ENCODE assay signal across 19 cellular contexts in the genomic region with DNA sequence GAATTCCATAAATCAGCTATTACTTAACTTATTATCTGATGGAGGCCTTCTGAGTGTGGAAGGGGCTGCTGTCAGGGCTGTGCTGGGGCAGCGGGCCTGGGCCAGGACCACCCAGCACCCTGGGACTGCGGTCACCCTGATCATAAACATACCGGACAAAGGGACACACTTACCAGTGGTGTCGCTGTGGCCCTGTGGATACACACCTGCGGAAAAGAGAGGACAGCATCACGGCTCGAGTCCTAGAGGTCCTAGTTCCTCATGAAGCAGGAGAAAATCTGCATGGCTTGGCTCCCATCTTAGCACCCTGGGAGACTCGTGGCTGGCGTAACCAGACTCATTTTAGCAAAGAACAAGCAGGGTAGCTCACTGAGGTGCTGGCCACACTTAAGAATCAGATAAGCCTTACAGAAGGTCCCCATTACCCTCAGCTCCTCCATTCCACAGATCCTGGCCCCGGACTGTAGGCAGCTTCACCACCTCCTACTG. TPM values are rescaled to one million over a fixed set of nuclear protein-coding genes. Genes with fewer than 3 reads are reported as not detected.
DNase-seq lines count a peak whose midpoint lies in the region; ATAC-seq and TF ChIP-seq lines count a peak whose summit lies in the region.
"Had no signal": no experiment of that assay in that cellular context is flagged by ENCODE, and none has a peak within 500 bp of the region (broad histone marks: within the 10 kb centered on the region; RNA-seq: fewer than 3 reads in every experiment).

No MANE protein-coding gene starts in this region.

- no peaks in the 10 kb centered on the region for H4K20me1 ChIP-seq in PC-9 (ENCODE audit: insufficient read depth)

- POLR2A ChIA-PET in PC-9 (lab: Charles Lee; ENCODE audit: unreplicated experiment): interaction anchor here (1.0 kb wide), 1 partner anchor 12 kb away, joined by 3 read pairs; no protein-coding TSS in a partner anchor

- no peaks in the 10 kb centered on the region for H3K27me3 ChIP-seq in H7 (ENCODE audit: control insufficient read depth, insufficient read depth, low read length)
- no peaks in the 10 kb centered on the region for H3K27me3 ChIP-seq in PC-9 (ENCODE audit: insufficient read depth, low read depth)

- no peaks in the 10 kb centered on the region for H3K4me1 Mint-ChIP-seq in activated naive CD8-positive, alpha-beta T cell treated with anti-CD3 and anti-CD28 coated beads, Interleukin-2, amount 50 U/mL, for 24 hours
- no peaks in the 10 kb centered on the region for H3K4me1 Mint-ChIP-seq in stimulated activated naive B cell treated with anti-CD40 and anti-IgM and Interleukin-4, amounts not matched to agents 10 μg/mL and 1 μg/mL and 100 μg/mL, for 72 hours
- H3K4me1 Mint-ChIP-seq: CD14-positive monocyte had no signal

- H3K9me3 ChIP-seq in PC-9 (ENCODE audit: insufficient read depth, low read depth): no peaks in the 10 kb centered on the region

- BruUV-seq in PC-9 (replicated peaks; lab: Mats Ljungman, UMichigan): no TSS peak

- intact Hi-C loops in PC-9 (cut with micrococcal nuclease; ENCODE audit: unreplicated experiment) (loop anchor here (2.0 kb wide), 1 partner anchor 17 kb away; the partner anchor contains the start of gene IL15RA), posterior vena cava (cut with DNase I) (no loop called here)

- H3K36me3 ChIP-seq in H7 (replicated peaks; ENCODE audit: control insufficient read depth, insufficient read depth, low read length) (no peaks in the 10 kb centered on the region), PC-9 (ENCODE audit: low read depth) (no peaks in the 10 kb centered on the region)

- H3K79me2 ChIP-seq in PC-9 (ENCODE audit: low read depth): no peaks in the 10 kb centered on the region

- peaks cover 6% of the 10 kb centered on the region; the same call in 1 of the 2 replicates for H3F3A ChIP-seq in PC-9 (ENCODE audit: insufficient read depth, low read depth)

- no peak for TF ChIP-seq CTCF in PC-9 (conservative IDR thresholded peaks at IDR 0.05)

- H3K4me3 ChIP-seq in H7 (ENCODE audit: insufficient read depth, low read depth, low read length): no peak overlapping the region
- no peak overlapping the region for H3K4me3 ChIP-seq in PC-9
- H3K4me3 ChIP-seq: GM23248 had no signal

- H3K9me2 ChIP-seq in PC-9 (ENCODE audit: insufficient read depth): no peaks in the 10 kb centered on the region

- no peaks in the 10 kb centered on the region for H3K27me3 Mint-ChIP-seq in activated naive CD8-positive, alpha-beta T cell treated with anti-CD3 and anti-CD28 coated beads, Interleukin-2, amount 50 U/mL, for 24 hours
- H3K27me3 Mint-ChIP-seq in stimulated activated naive B cell treated with anti-CD40 and anti-IgM and Interleukin-4, amounts not matched to agents 10 μg/mL and 1 μg/mL and 100 μg/mL, for 72 hours: no peaks in the 10 kb centered on the region

- H3K27ac ChIP-seq in PC-9: peak overlapping the region; percentile 78
- H3K27ac ChIP-seq: GM23248 had no signal

- no peak overlapping the region for H3K4me2 ChIP-seq in PC-9

- no peak overlapping the region for H3K4me3 Mint-ChIP-seq in activated naive CD8-positive, alpha-beta T cell treated with anti-CD3 and anti-CD28 coated beads, Interleukin-2, amount 50 U/mL, for 24 hours
- no peak overlapping the region for H3K4me3 Mint-ChIP-seq in stimulated activated naive B cell treated with anti-CD40 and anti-IgM and Interleukin-4, amounts not matched to agents 10 μg/mL and 1 μg/mL and 100 μg/mL, for 72 hours
- H3K4me3 Mint-ChIP-seq: CD14-positive monocyte had no signal

- H2AFZ ChIP-seq in PC-9: no peak overlapping the region
- H2AFZ ChIP-seq: GM23248 had no signal

- DNase-seq in H7 (peak; percentile 30), PC-9 (no peak), islet precursor cell (peak; percentile 42), posterior vena cava (ENCODE audit: low spot score) (peak; percentile 48), DMS79 (lab: John Stamatoyannopoulos, UW) (no peak)
- DNase-seq in activated naive CD8-positive, alpha-beta T cell treated with anti-CD3 and anti-CD28 coated beads, Interleukin-2, amount 50 U/mL, for 24 hours: no peak
- no peak for DNase-seq in stimulated activated naive B cell treated with anti-CD40 and anti-IgM and Interleukin-4, amounts not matched to agents 10 μg/mL and 1 μg/mL and 100 μg/mL, for 72 hours
- DNase-seq: GDM1; GM23248; MM.1S; NCI-H1092 treated with DMSO at 0.1 percent for 48 hours; NCI-H2081; NCI-H2171 treated with DMSO at 0.1 percent for 48 hours; NCI-H446 treated with DMSO at 0.1 percent for 48 hours; NCI-H69; NK-92 treated with Interleukin-12 subunit alpha and Interleukin-12 subunit beta, amount 100 ng/mL, for 24 hours; SIG-M5 had no signal

- no peak overlapping the region for H3K27ac Mint-ChIP-seq in activated naive CD8-positive, alpha-beta T cell treated with anti-CD3 and anti-CD28 coated beads, Interleukin-2, amount 50 U/mL, for 24 hours
- H3K27ac Mint-ChIP-seq in stimulated activated naive B cell treated with anti-CD40 and anti-IgM and Interleukin-4, amounts not matched to agents 10 μg/mL and 1 μg/mL and 100 μg/mL, for 72 hours: no peak overlapping the region

- CTCF ChIA-PET in PC-9 (lab: Charles Lee): no interaction called here

- H3K9me3 Mint-ChIP-seq in activated naive CD8-positive, alpha-beta T cell treated with anti-CD3 and anti-CD28 coated beads, Interleukin-2, amount 50 U/mL, for 24 hours: no peaks in the 10 kb centered on the region
- H3K9me3 Mint-ChIP-seq in stimulated activated naive B cell treated with anti-CD40 and anti-IgM and Interleukin-4, amounts not matched to agents 10 μg/mL and 1 μg/mL and 100 μg/mL, for 72 hours: no peaks in the 10 kb centered on the region
- H3K9me3 Mint-ChIP-seq: CD14-positive monocyte had no signal

- peaks cover 48% of the 10 kb centered on the region for H3K36me3 Mint-ChIP-seq in activated naive CD8-positive, alpha-beta T cell treated with anti-CD3 and anti-CD28 coated beads, Interleukin-2, amount 50 U/mL, for 24 hours (ENCODE audit: low read depth)
- H3K36me3 Mint-ChIP-seq in stimulated activated naive B cell treated with anti-CD40 and anti-IgM and Interleukin-4, amounts not matched to agents 10 μg/mL and 1 μg/mL and 100 μg/mL, for 72 hours: peaks cover 37 to 53% of the 10 kb centered on the region in 2 donors

- ATAC-seq in SK-N-SH treated with all-trans-retinoic acid at 6 μM for 48 hours: no peak
- ATAC-seq in activated naive CD8-positive, alpha-beta T cell treated with anti-CD3 and anti-CD28 coated beads, Interleukin-2, amount 50 U/mL, for 24 hours: no peak
- no peak for ATAC-seq in stimulated activated naive B cell treated with anti-CD40 and anti-IgM and Interleukin-4, amounts not matched to agents 10 μg/mL and 1 μg/mL and 100 μg/mL, for 72 hours (replicated peaks)

- peaks cover 20% of the 10 kb centered on the region for H3K4me1 ChIP-seq in PC-9 (replicated peaks; ENCODE audit: insufficient read depth)

TF ChIP-seq in SK-N-SH treated with all-trans-retinoic acid at 6 μM for 48 hours, 23 proteins besides CTCF, POLR2A, EP300 and RAD21 (continues in another document):
- TF ChIP-seq SNAI2 (CRISPR knock-in tag; IDR thresholded peaks at IDR 0.05): no peak
- TF ChIP-seq TCF4 (CRISPR knock-in tag; IDR thresholded peaks at IDR 0.05; ENCODE audit: borderline replicate concordance): no peak
- TF ChIP-seq, protein P1, sequence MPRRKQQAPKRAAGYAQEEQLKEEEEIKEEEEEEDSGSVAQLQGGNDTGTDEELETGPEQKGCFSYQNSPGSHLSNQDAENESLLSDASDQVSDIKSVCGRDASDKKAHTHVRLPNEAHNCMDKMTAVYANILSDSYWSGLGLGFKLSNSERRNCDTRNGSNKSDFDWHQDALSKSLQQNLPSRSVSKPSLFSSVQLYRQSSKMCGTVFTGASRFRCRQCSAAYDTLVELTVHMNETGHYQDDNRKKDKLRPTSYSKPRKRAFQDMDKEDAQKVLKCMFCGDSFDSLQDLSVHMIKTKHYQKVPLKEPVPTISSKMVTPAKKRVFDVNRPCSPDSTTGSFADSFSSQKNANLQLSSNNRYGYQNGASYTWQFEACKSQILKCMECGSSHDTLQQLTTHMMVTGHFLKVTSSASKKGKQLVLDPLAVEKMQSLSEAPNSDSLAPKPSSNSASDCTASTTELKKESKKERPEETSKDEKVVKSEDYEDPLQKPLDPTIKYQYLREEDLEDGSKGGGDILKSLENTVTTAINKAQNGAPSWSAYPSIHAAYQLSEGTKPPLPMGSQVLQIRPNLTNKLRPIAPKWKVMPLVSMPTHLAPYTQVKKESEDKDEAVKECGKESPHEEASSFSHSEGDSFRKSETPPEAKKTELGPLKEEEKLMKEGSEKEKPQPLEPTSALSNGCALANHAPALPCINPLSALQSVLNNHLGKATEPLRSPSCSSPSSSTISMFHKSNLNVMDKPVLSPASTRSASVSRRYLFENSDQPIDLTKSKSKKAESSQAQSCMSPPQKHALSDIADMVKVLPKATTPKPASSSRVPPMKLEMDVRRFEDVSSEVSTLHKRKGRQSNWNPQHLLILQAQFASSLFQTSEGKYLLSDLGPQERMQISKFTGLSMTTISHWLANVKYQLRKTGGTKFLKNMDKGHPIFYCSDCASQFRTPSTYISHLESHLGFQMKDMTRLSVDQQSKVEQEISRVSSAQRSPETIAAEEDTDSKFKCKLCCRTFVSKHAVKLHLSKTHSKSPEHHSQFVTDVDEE (CRISPR knock-in tag; IDR thresholded peaks at IDR 0.05): no peak
- TF ChIP-seq ZFP3 (CRISPR knock-in tag; IDR thresholded peaks at IDR 0.05): no peak
- no peak for TF ChIP-seq CREB5 (CRISPR knock-in tag; IDR thresholded peaks at IDR 0.05; ENCODE audit: low read depth)

RNA-seq across cellular contexts. Expression of gene IL15RA, which starts 17.7 kb away (rescaled TPM):
- 1.1 and 2.0 TPM in 2 replicates for total RNA-seq in H7 (2014; rRNA removed; shearing (Covaris generic))
- total RNA-seq in PC-9 (2021): 15.5 TPM in 2 replicates
- 10 to 100 TPM; 16.9 to 20.9 TPM for total RNA-seq in posterior vena cava

Comparison
In these comparisons a context has a peak if more than half of its experiments do, and no peak if none do; other contexts are left out.
1. DNase-seq: peak in H7 (single experiment), islet precursor cell (single experiment) and posterior vena cava (single experiment); none in PC-9 (0 of 2), DMS79 (single experiment), activated naive CD8-positive, alpha-beta T cell treated with anti-CD3 and anti-CD28 coated beads, Interleukin-2, amount 50 U/mL, for 24 hours (single experiment) and stimulated activated naive B cell treated with anti-CD40 and anti-IgM and Interleukin-4, amounts not matched to agents 10 μg/mL and 1 μg/mL and 100 μg/mL, for 72 hours (single experiment).